27 cellular contexts compared by ENCODE assay signal in genomic region chr14:77475432-77476115, GRCh38. TPM values are rescaled to one million over a fixed set of nuclear protein-coding genes. Genes with fewer than 3 reads are reported as not detected.
"Had no signal": no experiment of that assay in that cellular context is flagged by ENCODE, and none has a peak within 500 bp of the region (broad histone marks: within the 10 kb centered on the region; RNA-seq: fewer than 3 reads in every experiment).

No MANE protein-coding gene starts in this region.

- H3K9me3 Mint-ChIP-seq: activated naive CD4-positive, alpha-beta T cell treated with anti-CD3 and anti-CD28 coated beads, Interleukin-2, amount 10 ng/mL, durations not matched to agents 7 days and 5 days; activated naive CD8-positive, alpha-beta T cell treated with anti-CD3 and anti-CD28 coated beads, Interleukin-2, amount 10 ng/mL, durations not matched to agents 7 days and 5 days; effector memory CD8-positive, alpha-beta T cell; memory B cell; naive thymus-derived CD4-positive, alpha-beta T cell; T-helper 2 cell treated with Interferon-gamma antibody and Interleukin-4, amounts not matched to agents 5 μg/mL and 100 μg/mL, for 36 hours had no signal

- ATAC-seq: effector memory CD8-positive, alpha-beta T cell; gastroesophageal sphincter; left colon; naive thymus-derived CD4-positive, alpha-beta T cell; sciatic nerve had no signal

- H3K4me1 Mint-ChIP-seq: activated naive CD4-positive, alpha-beta T cell treated with anti-CD3 and anti-CD28 coated beads, Interleukin-2, amount 10 ng/mL, durations not matched to agents 7 days and 5 days; activated naive CD8-positive, alpha-beta T cell treated with anti-CD3 and anti-CD28 coated beads, Interleukin-2, amount 10 ng/mL, durations not matched to agents 7 days and 5 days had no signal

- DNase-seq: activated CD4-positive, alpha-beta T cell treated with anti-CD3 and anti-CD28 coated beads for 48 hours; activated CD4-positive, alpha-beta T cell treated with anti-CD3 and anti-CD28 coated beads, Interleukin-2, amount 50 U/mL, for 48 hours; activated CD8-positive, alpha-beta memory T cell treated with anti-CD3 and anti-CD28 coated beads for 24 hours; activated gamma-delta T cell; activated naive CD4-positive, alpha-beta T cell treated with anti-CD3 and anti-CD28 coated beads, Interleukin-2, amount 10 ng/mL, durations not matched to agents 7 days and 5 days; activated naive CD8-positive, alpha-beta T cell treated with anti-CD3 and anti-CD28 coated beads, Interleukin-2, amount 10 ng/mL, durations not matched to agents 7 days and 5 days; brain microvascular endothelial cell; cortex of kidney; effector memory CD8-positive, alpha-beta T cell; left colon; midbrain; naive thymus-derived CD4-positive, alpha-beta T cell; stimulated activated CD4-positive, alpha-beta T cell treated with anti-CD3 and anti-CD28 coated beads, Interleukin-12 subunit alpha, Interleukin-12 subunit beta, amount 100 ng/mL, for 4 hours; stimulated activated CD4-positive, alpha-beta T cell treated with anti-CD3 and anti-CD28 coated beads, Interleukin-4, amount 100 ng/mL, for 1 hour; T-helper 1 cell had no signal

- H3K36me3 Mint-ChIP-seq: activated naive CD4-positive, alpha-beta T cell treated with anti-CD3 and anti-CD28 coated beads, Interleukin-2, amount 10 ng/mL, durations not matched to agents 7 days and 5 days; activated naive CD8-positive, alpha-beta T cell treated with anti-CD3 and anti-CD28 coated beads, Interleukin-2, amount 10 ng/mL, durations not matched to agents 7 days and 5 days; memory B cell; naive thymus-derived CD4-positive, alpha-beta T cell had no signal

- H3K27ac ChIP-seq: brain microvascular endothelial cell, gastroesophageal sphincter, hepatocyte, neutrophil, ovary, skin epidermis, suprapubic skin, tibial artery had no signal

- H3K36me3 ChIP-seq: brain microvascular endothelial cell, gastroesophageal sphincter, neutrophil, ovary, suprapubic skin, tibial artery had no signal

- H3K27me3 Mint-ChIP-seq: activated naive CD8-positive, alpha-beta T cell treated with anti-CD3 and anti-CD28 coated beads, Interleukin-2, amount 10 ng/mL, durations not matched to agents 7 days and 5 days; memory B cell; naive thymus-derived CD4-positive, alpha-beta T cell had no signal

- H3K4me3 ChIP-seq: gastroesophageal sphincter, hepatocyte, ovary, skin epidermis, suprapubic skin, tibial artery had no signal

- H3K27ac Mint-ChIP-seq: activated naive CD4-positive, alpha-beta T cell treated with anti-CD3 and anti-CD28 coated beads, Interleukin-2, amount 10 ng/mL, durations not matched to agents 7 days and 5 days; activated naive CD8-positive, alpha-beta T cell treated with anti-CD3 and anti-CD28 coated beads, Interleukin-2, amount 10 ng/mL, durations not matched to agents 7 days and 5 days; effector memory CD8-positive, alpha-beta T cell; memory B cell; naive thymus-derived CD4-positive, alpha-beta T cell; progenitor cell of endocrine pancreas; T-helper 2 cell treated with Interferon-gamma antibody and Interleukin-4, amounts not matched to agents 5 μg/mL and 100 μg/mL, for 36 hours had no signal

- H3K9me3 ChIP-seq: gastroesophageal sphincter, neutrophil, ovary, suprapubic skin, tibial artery had no signal

- H3K4me3 Mint-ChIP-seq: activated naive CD4-positive, alpha-beta T cell treated with anti-CD3 and anti-CD28 coated beads, Interleukin-2, amount 10 ng/mL, durations not matched to agents 7 days and 5 days; activated naive CD8-positive, alpha-beta T cell treated with anti-CD3 and anti-CD28 coated beads, Interleukin-2, amount 10 ng/mL, durations not matched to agents 7 days and 5 days; effector memory CD8-positive, alpha-beta T cell; memory B cell; naive thymus-derived CD4-positive, alpha-beta T cell; T-helper 2 cell treated with Interferon-gamma antibody and Interleukin-4, amounts not matched to agents 5 μg/mL and 100 μg/mL, for 36 hours had no signal

- H3K27me3 ChIP-seq: hepatocyte, neutrophil, ovary, suprapubic skin, tibial artery had no signal

- H3K4me1 ChIP-seq: gastroesophageal sphincter, suprapubic skin, tibial artery had no signal

RNA-seq across cellular contexts. Expression of gene ISM2, which starts 23.0 kb away (rescaled TPM):
- total RNA-seq: cardiac septum; naive thymus-derived CD4-positive, alpha-beta T cell; progenitor cell of endocrine pancreas; suprapubic skin had no signal
- polyA plus RNA-seq: naive thymus-derived CD4-positive, alpha-beta T cell had no signal

RNA-seq across cellular contexts. Expression of gene NOXRED1, which starts 52.3 kb away (rescaled TPM):
- total RNA-seq: cardiac septum, gastroesophageal sphincter had no signal
- polyA plus RNA-seq: naive thymus-derived CD4-positive, alpha-beta T cell had no signal
